ENCODE assay signal across 13 cellular contexts in genomic region chr1:36865080-36865900, GRCh38.
"Had no signal": no experiment of that assay in that cellular context is flagged by ENCODE, and none has a peak within 500 bp of the region (broad histone marks: within the 10 kb centered on the region; RNA-seq: fewer than 3 reads in every experiment).

No MANE protein-coding gene starts in this region.

- H3K9me3 ChIP-seq: esophagus squamous epithelium had no signal

- H3K4me1 ChIP-seq: esophagus squamous epithelium, parathyroid adenoma had no signal

- H3K27me3 ChIP-seq: cardiac muscle cell had no signal

- H3K79me2 ChIP-seq: parathyroid adenoma had no signal

- H3K27ac ChIP-seq: cardiac muscle cell, esophagus squamous epithelium, parathyroid adenoma had no signal

- ATAC-seq: activated naive CD4-positive, alpha-beta T cell treated with anti-CD3 and anti-CD28 coated beads, Interleukin-2, amount 50 U/mL, for 72 hours; left colon; stimulated activated naive B cell treated with anti-CD40 and anti-IgM and Interleukin-4, amounts not matched to agents 10 μg/mL and 1 μg/mL and 100 μg/mL, for 72 hours had no signal

- H3K4me3 ChIP-seq: cardiac muscle cell, esophagus squamous epithelium, lung had no signal

- H3K36me3 ChIP-seq: cardiac muscle cell, esophagus squamous epithelium had no signal

- DNase-seq: activated CD4-positive, alpha-beta T cell treated with anti-CD3 and anti-CD28 coated beads, Interleukin-2, amount 50 U/mL, for 4 hours; activated gamma-delta T cell treated with Interleukin-2 at 50 U/mL for 16 hours; amniotic stem cell; effector memory CD4-positive, alpha-beta T cell; esophagus squamous epithelium; hippocampal formation; left colon; midbrain; stimulated activated naive B cell treated with anti-CD40 and anti-IgM and Interleukin-4, amounts not matched to agents 10 μg/mL and 1 μg/mL and 100 μg/mL, for 72 hours had no signal

- H3K9ac ChIP-seq: parathyroid adenoma had no signal
